ENCODE assay signal across 24 cellular contexts in the genomic region with DNA sequence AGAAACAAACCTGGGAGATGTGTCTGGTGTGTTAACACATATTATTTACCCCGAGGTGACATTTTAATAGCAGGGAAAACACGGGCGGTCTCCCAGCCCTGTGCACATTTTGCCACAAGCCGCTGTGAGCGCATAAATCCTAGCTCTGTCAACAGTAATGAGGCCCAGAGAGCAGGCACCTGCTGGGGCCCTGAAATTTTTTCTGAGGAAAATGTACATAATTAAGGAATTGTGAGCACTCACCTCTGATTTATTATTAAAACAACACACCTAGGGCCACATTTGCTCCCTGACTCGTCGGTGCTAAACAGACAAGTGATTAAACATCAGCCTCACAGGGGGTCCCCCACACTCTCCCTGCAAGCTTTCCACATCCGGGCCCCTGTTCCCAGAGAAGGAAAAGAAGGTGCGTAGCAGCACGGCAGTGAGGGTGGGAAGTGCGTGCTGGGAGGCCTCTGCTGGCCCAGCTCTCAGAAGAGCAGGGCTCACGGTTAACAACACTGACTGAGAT.
A peak's percentile ranks its signal among the peaks of the same experiment; 100 is the strongest.
DNase-seq lines count a peak whose midpoint lies in the region; ATAC-seq lines count a peak whose summit lies in the region.
"Had no signal": no experiment of that assay in that cellular context is flagged by ENCODE, and none has a peak within 500 bp of the region (broad histone marks: within the 10 kb centered on the region; RNA-seq: fewer than 3 reads in every experiment).

No MANE protein-coding gene starts in this region.

- DNase-seq in NCI-H146 (lab: John Stamatoyannopoulos, UW) (peak; percentile 5), NCI-H146 treated with DMSO at 0.1 percent for 48 hours (lab: John Stamatoyannopoulos, UW; ENCODE audit: unreplicated experiment) (no peak), NCI-H345 treated with DMSO at 0.1 percent for 48 hours (lab: John Stamatoyannopoulos, UW; ENCODE audit: unreplicated experiment) (peak; percentile 81), left kidney (ENCODE audit: low read depth, low spot score) (peak; percentile 96), DMS 273 (lab: John Stamatoyannopoulos, UW; ENCODE audit: unreplicated experiment) (no peak), NCI-H1105 treated with DMSO at 0.1 percent for 48 hours (lab: John Stamatoyannopoulos, UW) (no peak)
- DNase-seq: 8988T; CD4-positive, CD25-positive, alpha-beta regulatory T cell; COR-L47; DMS53; EL; GOT3; NCI-H1436; NCI-H2029 treated with DMSO at 0.1 percent for 48 hours; NCI-H2171 treated with DMSO at 0.1 percent for 48 hours; NCI-H524 treated with DMSO at 0.1 percent for 48 hours; Right ventricle myocardium superior; T-helper 1 cell had no signal

- no peak for ATAC-seq in HG03565 (IDR thresholded peaks at IDR 0.05; ENCODE audit: unreplicated experiment)
- no peak for ATAC-seq in GM21528 (IDR thresholded peaks at IDR 0.05; ENCODE audit: low FRiP score, unreplicated experiment)
- ATAC-seq: GM12878, HCT116, K562, SK-N-SH treated with all-trans-retinoic acid at 6 μM for 48 hours had no signal

Comparison
In these comparisons a context has a peak if more than half of its experiments do, and no peak if none do; other contexts are left out.
1. DNase-seq: peak in NCI-H146 (single experiment), NCI-H345 treated with DMSO at 0.1 percent for 48 hours (single experiment) and left kidney (single experiment); none in NCI-H146 treated with DMSO at 0.1 percent for 48 hours (single experiment), DMS 273 (single experiment) and NCI-H1105 treated with DMSO at 0.1 percent for 48 hours (single experiment).